22 cellular contexts compared by ENCODE assay signal in genomic region chr16:19377864-19378263, GRCh38. TPM values are rescaled to one million over a fixed set of nuclear protein-coding genes. Genes with fewer than 3 reads are reported as not detected.
DNase-seq lines count a peak whose midpoint lies in the region; ATAC-seq, FAIRE-seq and TF ChIP-seq lines count a peak whose summit lies in the region.
"Had no signal": no experiment of that assay in that cellular context is flagged by ENCODE, and none has a peak within 500 bp of the region (broad histone marks: within the 10 kb centered on the region; RNA-seq: fewer than 3 reads in every experiment).

No MANE protein-coding gene starts in this region.

- TF ChIP-seq EP300 in HepG2 (IDR thresholded peaks at IDR 0.05; ENCODE audit: low read depth in 2 of 2, low read length in 2 of 2) (no peak), HepG2 (CRISPR knock-in tag; IDR thresholded peaks at IDR 0.05; ENCODE audit: borderline replicate concordance) (no peak)

- no peak for FAIRE-seq in HepG2 (lab: Jason Lieb, UNC)

- TF ChIP-seq POLR2A in HepG2 (IDR thresholded peaks at IDR 0.05; ENCODE audit: insufficient read depth in 1 of 2, low read depth in 2 of 2, low read length in 2 of 2) (no peak), right lobe of liver (IDR thresholded peaks at IDR 0.05) (no peak), erythroblast (IDR thresholded peaks at IDR 0.05; ENCODE audit: low read length) (no peak)

- DNase-seq in HepG2 (ENCODE audit: low spot score), result no peak
- no peak for DNase-seq in right lobe of liver
- peak; percentile 19 for DNase-seq in NCI-H69 (lab: John Stamatoyannopoulos, UW)
- DNase-seq in erythroblast (lab: John Stamatoyannopoulos, UW), result peak; percentile 4 to 20
- DNase-seq in NCI-H146 treated with DMSO at 0.1 percent for 48 hours (lab: John Stamatoyannopoulos, UW; ENCODE audit: unreplicated experiment), result no peak
- no peak for DNase-seq in activated CD4-positive, alpha-beta T cell treated with anti-CD3 and anti-CD28 coated beads, Interleukin-2, amount 50 U/mL, for 48 hours
- DNase-seq: AML-193; Calu3; CD4-positive, alpha-beta T cell; DMS79 treated with DMSO at 0.1 percent for 48 hours; GF-D8; HCEC 1CT; KBM-7; NCI-H1417 treated with DMSO at 0.1 percent for 48 hours; NCI-H2081; NCI-H226; NCI-H526 treated with DMSO at 0.1 percent for 48 hours; PC-3; T-cell had no signal

- H3K4me1 ChIP-seq in HepG2 (ENCODE audit: insufficient read depth, low read length) (peaks cover 29% of the 10 kb centered on the region), right lobe of liver (peaks cover 0 to 13% (median 3%) of the 10 kb centered on the region in 4 donors)

- WGBS in HepG2 (ENCODE audit: low lambda C conversion rate), result 18% methylated on average over 3 of the region's 3 CpGs
- WGBS in right lobe of liver (ENCODE audit: insufficient coverage, low coverage, low lambda C conversion rate, missing lambda C conversion rate), result 60% methylated on average over 2 of the region's 3 CpGs

- H3K9ac ChIP-seq in HepG2 (ENCODE audit: insufficient read depth, low read depth, low read length), result no peak overlapping the region

- ATAC-seq in HepG2 (no peak), right lobe of liver (no peak), GM21515 (IDR thresholded peaks at IDR 0.05; ENCODE audit: unreplicated experiment) (no peak), HG03025 (IDR thresholded peaks at IDR 0.05; ENCODE audit: low FRiP score, unreplicated experiment) (no peak)
- ATAC-seq: PC-3, T-cell had no signal

- H3K4me3 ChIP-seq in HepG2 (replicated peaks in 1 of 3; ENCODE audit: insufficient read depth in 1 of 3, low read depth in 2 of 3, low read length in 3 of 3) (no peak overlapping the region), right lobe of liver (no peak overlapping the region)
- H3K4me3 ChIP-seq: SK-N-MC had no signal

- H3K36me3 ChIP-seq in HepG2 (replicated peaks in 1 of 2; ENCODE audit: control insufficient read depth in 1 of 2, insufficient read depth in 2 of 2, low read length in 2 of 2) (no peaks in the 10 kb centered on the region), right lobe of liver (no peaks in the 10 kb centered on the region)

- H3K27me3 ChIP-seq in HepG2 (ENCODE audit: control insufficient read depth in 1 of 2, insufficient read depth in 2 of 2, low read length in 2 of 2) (0 out of 5 replicates have a peak, but pooled peaks cover 0 to 1% of the 10 kb centered on the region in 2 experiments), right lobe of liver (no peaks in the 10 kb centered on the region)

- no peaks in the 10 kb centered on the region for H3K79me2 ChIP-seq in HepG2 (ENCODE audit: insufficient read depth, low read length)

- intact Hi-C loops in HepG2 (cut with micrococcal nuclease; ENCODE audit: unreplicated experiment), result loop anchor here (5.0 kb wide), 1 partner anchor 211 kb away; the partner anchor contains the start of gene SYT17
- intact Hi-C loops in right lobe of liver (cut with DNase I), result loop anchor here in 1 of 2 donors (5.0 kb wide), 2 partner anchors 211 to 291 kb away; partner anchors contain the start of gene SYT17

- no peak for TF ChIP-seq RAD21 in HepG2 (CRISPR knock-in tag; IDR thresholded peaks at IDR 0.05)

- no peak overlapping the region for H3K27ac ChIP-seq in HepG2 (ENCODE audit: extremely low read length, insufficient read depth, low read length)
- no peak overlapping the region for H3K27ac ChIP-seq in right lobe of liver
- H3K27ac ChIP-seq: SK-N-MC had no signal

- H4K20me1 ChIP-seq in HepG2 (ENCODE audit: insufficient read depth, low read length), result no peaks in the 10 kb centered on the region

- H3K9me3 ChIP-seq in HepG2 (ENCODE audit: low read length), result no peaks in the 10 kb centered on the region
- H3K9me3 ChIP-seq in right lobe of liver, result no peaks in the 10 kb centered on the region

- POLR2A ChIA-PET in HepG2 (lab: Yijun Ruan, JAX), result no interaction called here

- CTCF ChIA-PET in HepG2 (lab: Yijun Ruan, JAX; ENCODE audit: low intra/inter-chr PET ratio, low total read pairs), result no interaction called here

- no peak overlapping the region for H3K4me2 ChIP-seq in HepG2 (ENCODE audit: low read depth, low read length)

- in situ Hi-C loops in HepG2 (cut with HindIII; ENCODE audit: extremely low pct_ligation_motif_present, low pct_unique_long_range_greater_than_20kb), result loop anchor here (5.0 to 10.0 kb wide), 3 partner anchors 156 to 393 kb away; partner anchors contain the start of gene TMC7

- BruUV-seq in HepG2 (replicated peaks; lab: Mats Ljungman, UMichigan), result no TSS peak

- TF ChIP-seq CTCF in HepG2 (CRISPR knock-in tag; IDR thresholded peaks at IDR 0.05) (no peak), right lobe of liver (IDR thresholded peaks at IDR 0.05) (no peak)

- H2AFZ ChIP-seq in HepG2 (ENCODE audit: low read length), result no peak overlapping the region

TF ChIP-seq in HepG2, 621 proteins besides CTCF, POLR2A, EP300 and RAD21:
- no peak for TF ChIP-seq TOPORS (CRISPR knock-in tag; IDR thresholded peaks at IDR 0.05)
- TF ChIP-seq UBTF (CRISPR knock-in tag; IDR thresholded peaks at IDR 0.05), result no peak
- TF ChIP-seq, protein P1, sequence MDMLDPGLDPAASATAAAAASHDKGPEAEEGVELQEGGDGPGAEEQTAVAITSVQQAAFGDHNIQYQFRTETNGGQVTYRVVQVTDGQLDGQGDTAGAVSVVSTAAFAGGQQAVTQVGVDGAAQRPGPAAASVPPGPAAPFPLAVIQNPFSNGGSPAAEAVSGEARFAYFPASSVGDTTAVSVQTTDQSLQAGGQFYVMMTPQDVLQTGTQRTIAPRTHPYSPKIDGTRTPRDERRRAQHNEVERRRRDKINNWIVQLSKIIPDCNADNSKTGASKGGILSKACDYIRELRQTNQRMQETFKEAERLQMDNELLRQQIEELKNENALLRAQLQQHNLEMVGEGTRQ (IDR thresholded peaks at IDR 0.05; ENCODE audit: low read depth, low read length), result peak; percentile 35; the same call in 1 of the 2 replicates
- TF ChIP-seq, protein P1 (CRISPR knock-in tag; IDR thresholded peaks at IDR 0.05; ENCODE audit: borderline replicate concordance), result peak; percentile 23; the same call in 1 of the 2 replicates
- TF ChIP-seq NFYB (CRISPR knock-in tag; IDR thresholded peaks at IDR 0.05), result peak; percentile 63
- 0 out of 2 replicates have a peak, but pooled peaks have one; percentile 34 for TF ChIP-seq RAD51 (IDR thresholded peaks at IDR 0.05; ENCODE audit: borderline replicate concordance)
- peak; percentile 51; the same call in 1 of the 2 replicates for TF ChIP-seq NFYC (CRISPR knock-in tag; IDR thresholded peaks at IDR 0.05)

RNA-seq across cellular contexts. Expression of gene TMC5, which starts 39.8 kb away (rescaled TPM):
- 0.09 and 0.34 TPM in 2 replicates for total RNA-seq in HepG2 (2016; rRNA removed; fragmentation: Illumina TruSeq; extraction: Trizol)
- total RNA-seq in HepG2 (2016; cell fraction: cytosol; rRNA removed; fragmentation: Illumina TruSeq; extraction: Trizol; ENCODE audit: low read depth), result 0.30 TPM in 1 of 2 replicates, not detected in the other
- not detected in 2 replicates for total RNA-seq in HepG2 (2016; cell fraction: insoluble cytoplasmic fraction; rRNA removed; fragmentation: Illumina TruSeq; extraction: Trizol)
- total RNA-seq in HepG2 (2016; cell fraction: membrane; rRNA removed; fragmentation: Illumina TruSeq; extraction: Trizol), result 0.09 and 0.10 TPM in 2 replicates
- total RNA-seq in HepG2 (2016; cell fraction: nucleus; rRNA removed; fragmentation: Illumina TruSeq; extraction: Trizol), result not detected in 2 replicates
- polyA plus RNA-seq in HepG2 (2011; rRNA removed), result 0.41 and 0.63 TPM in 2 replicates
- 0.35 and 0.49 TPM in 2 replicates for polyA plus RNA-seq in HepG2 (2011; cell fraction: cytosol; rRNA removed)
- 0.21 TPM in 1 of 2 replicates, not detected in the other for polyA plus RNA-seq in HepG2 (2011; cell fraction: nucleus; rRNA removed)
- 0.25 and 0.96 TPM in 2 replicates for polyA plus RNA-seq in HepG2 (2012)
- 0.17 and 0.26 TPM in 2 replicates for polyA plus RNA-seq in HepG2 (2016; cell fraction: cytosol; fragmentation: Illumina TruSeq; extraction: Trizol; ENCODE audit: low read depth)
- not detected in 2 replicates for polyA plus RNA-seq in HepG2 (2016; cell fraction: insoluble cytoplasmic fraction; fragmentation: Illumina TruSeq; extraction: Trizol; ENCODE audit: low read depth)
- polyA plus RNA-seq in HepG2 (2016; cell fraction: membrane; fragmentation: Illumina TruSeq; extraction: Trizol; ENCODE audit: low read depth), result 0.24 and 0.28 TPM in 2 replicates
- not detected in 2 replicates for polyA plus RNA-seq in HepG2 (2016; cell fraction: nucleus; fragmentation: Illumina TruSeq; extraction: Trizol; ENCODE audit: insufficient read depth, low read depth)
- polyA minus RNA-seq in HepG2 (2011; rRNA and poly(A)+ RNA removed; ENCODE audit: low replicate concordance), result 0.32 and 20.8 TPM in 2 replicates
- 0.20 TPM in 1 of 2 replicates, not detected in the other for polyA minus RNA-seq in HepG2 (2011; cell fraction: cytosol; rRNA and poly(A)+ RNA removed)
- 0.99 TPM in 1 of 2 replicates, not detected in the other for polyA minus RNA-seq in HepG2 (2011; cell fraction: nucleus; rRNA and poly(A)+ RNA removed)
- 1 to 10 TPM in 2 of 6 experiments, under 1 TPM in 3, not detected in 1; 0.43 to 3.4 (median 0.93) TPM for total RNA-seq in right lobe of liver
- total RNA-seq: CD4-positive, alpha-beta T cell had no signal

Comparison
In these comparisons a context has a peak if more than half of its experiments do, and no peak if none do; other contexts are left out.
1. DNase-seq: peak in NCI-H69 (single experiment) and erythroblast (2 of 2); none in HepG2 (single experiment), right lobe of liver (0 of 3), NCI-H146 treated with DMSO at 0.1 percent for 48 hours (single experiment) and activated CD4-positive, alpha-beta T cell treated with anti-CD3 and anti-CD28 coated beads, Interleukin-2, amount 50 U/mL, for 48 hours (0 of 2).